ENCODE assay signal across 8 cellular contexts in the genomic region with DNA sequence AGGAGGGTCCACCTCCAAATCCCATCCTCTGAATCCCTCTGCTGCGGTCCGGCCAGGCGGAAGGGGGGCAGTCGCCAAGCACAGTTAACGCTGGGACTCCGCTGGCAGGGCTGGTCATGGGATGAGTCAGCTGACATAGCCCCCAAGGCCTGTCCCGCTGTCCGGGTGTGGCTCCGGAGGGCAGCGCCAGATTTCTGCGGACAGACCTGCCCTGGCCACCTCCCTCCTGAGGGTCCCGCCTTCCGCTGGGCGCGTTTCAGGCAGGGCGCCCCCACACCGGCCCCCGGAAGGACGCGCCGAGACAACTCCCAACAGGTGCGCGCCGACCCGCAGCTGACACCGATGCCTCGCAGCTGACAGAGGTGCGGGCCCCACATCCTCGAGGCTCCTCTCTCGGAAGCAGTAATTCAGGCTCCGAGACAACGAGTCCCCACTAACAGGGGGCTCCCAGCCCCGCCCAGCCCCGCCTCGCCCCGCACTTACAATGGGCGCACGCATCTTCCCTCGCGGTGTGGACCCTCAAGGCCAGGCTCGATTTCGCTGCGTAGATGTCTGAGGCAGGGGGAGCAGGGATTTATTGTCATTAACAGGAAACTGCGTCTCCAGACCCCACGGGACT. TPM values are rescaled to one million over a fixed set of nuclear protein-coding genes. Genes with fewer than 3 reads are reported as not detected.
DNase-seq lines count a peak whose midpoint lies in the region; ATAC-seq and TF ChIP-seq lines count a peak whose summit lies in the region.

No MANE protein-coding gene starts in this region.

- TF ChIP-seq POLR2A in transverse colon (IDR thresholded peaks at IDR 0.05) = no peak

- no peaks in the 10 kb centered on the region for H3K9me2 ChIP-seq in MM.1S (replicated peaks; ENCODE audit: insufficient read depth, low read length)

- no peaks in the 10 kb centered on the region for H3K27me3 ChIP-seq in MM.1S (replicated peaks; ENCODE audit: insufficient read depth, low read length)
- H3K27me3 ChIP-seq in foreskin keratinocyte = peaks cover 22% of the 10 kb centered on the region
- H3K27me3 ChIP-seq in transverse colon = no peaks in the 10 kb centered on the region

- ATAC-seq in GM18498 (IDR thresholded peaks at IDR 0.05; ENCODE audit: unreplicated experiment) (peak; percentile 49), foreskin keratinocyte (peak; percentile 45), HG02981 (IDR thresholded peaks at IDR 0.05; ENCODE audit: unreplicated experiment) (no peak)

- WGBS in transverse colon (ENCODE audit: low coverage in 1 of 2), 2 donors = 9% methylated on average over 30 of the region's 45 CpGs; no CpG with 5 or more reads in 1 of the 2 donors

- H3K4me3 Mint-ChIP-seq in nephron = peak overlapping the region; percentile 78 to 83 (median 81)

- no peak overlapping the region for H3K27ac Mint-ChIP-seq in nephron

- H3K27me3 Mint-ChIP-seq in nephron (ENCODE audit: low read depth) = peaks cover 37% of the 10 kb centered on the region

- no peaks in the 10 kb centered on the region for H3F3A ChIP-seq in MM.1S (ENCODE audit: insufficient read depth, low read length)

- H3K36me3 Mint-ChIP-seq in nephron (ENCODE audit: low read depth) = no peaks in the 10 kb centered on the region

- H3K36me3 ChIP-seq in MM.1S (replicated peaks; ENCODE audit: insufficient read depth, low read length) (no peaks in the 10 kb centered on the region), transverse colon (no peaks in the 10 kb centered on the region)

- H3K27ac ChIP-seq in MM.1S (ENCODE audit: low read length) = no peak overlapping the region
- H3K27ac ChIP-seq in foreskin keratinocyte = no peak overlapping the region
- H3K27ac ChIP-seq in transverse colon = peak overlapping the region; percentile 66 to 86 (median 78)

- H3K9me3 Mint-ChIP-seq in nephron = no peaks in the 10 kb centered on the region

- H3K4me3 ChIP-seq in MM.1S (ENCODE audit: low read length) (peak overlapping the region; percentile 63), transverse colon (peak overlapping the region; percentile 55 to 87 (median 58))

- H3K9ac ChIP-seq in MM.1S (ENCODE audit: low read length) = peak overlapping the region; percentile 9; the same call in 1 of the 2 replicates

- in situ Hi-C loops in transverse colon (cut with MboI; ENCODE audit: low pct_ligation_motif_present in 1 of 4, low pct_unique_long_range_greater_than_20kb in 1 of 4, low sequenced_read_pairs in 3 of 4) = no loop called here

- DNase-seq in MM.1S (no peak), activated gamma-delta T cell (lab: John Stamatoyannopoulos, UW) (peak; percentile 33), foreskin keratinocyte (no peak), transverse colon (peak; percentile 38), NCI-H2107 treated with DMSO at 0.1 percent for 48 hours (lab: John Stamatoyannopoulos, UW; ENCODE audit: unreplicated experiment) (no peak)

- H4K20me1 ChIP-seq in MM.1S (ENCODE audit: insufficient read depth, low read length) = no peaks in the 10 kb centered on the region

- H3K4me1 Mint-ChIP-seq in nephron = peaks cover 21% of the 10 kb centered on the region

- no peak for TF ChIP-seq EP300 in transverse colon (IDR thresholded peaks at IDR 0.05; ENCODE audit: low read depth)

- no peak for TF ChIP-seq CTCF in MM.1S (IDR thresholded peaks at IDR 0.05; ENCODE audit: low read length)
- no peak for TF ChIP-seq CTCF in foreskin keratinocyte (conservative IDR thresholded peaks at IDR 0.05)
- no peak for TF ChIP-seq CTCF in nephron (IDR thresholded peaks at IDR 0.05; ENCODE audit: unreplicated experiment in 3 of 3)
- TF ChIP-seq CTCF in transverse colon (IDR thresholded peaks at IDR 0.05) = no peak

- H3K9me3 ChIP-seq in MM.1S (replicated peaks; ENCODE audit: insufficient read depth, low read length) (no peaks in the 10 kb centered on the region), transverse colon (no peaks in the 10 kb centered on the region)

- peak overlapping the region; percentile 95; the same call in 1 of the 2 replicates for H3K4me2 ChIP-seq in MM.1S (ENCODE audit: low read depth, low read length)

- peak overlapping the region; percentile 62 for H2AFZ ChIP-seq in MM.1S (ENCODE audit: low read length)

- H3K4me1 ChIP-seq in MM.1S (ENCODE audit: low read length) = no peaks in the 10 kb centered on the region
- H3K4me1 ChIP-seq in foreskin keratinocyte = peaks cover 2% of the 10 kb centered on the region
- H3K4me1 ChIP-seq in transverse colon = peaks cover 14 to 43% (median 21%) of the 10 kb centered on the region in 4 donors

- intact Hi-C loops in transverse colon (cut with DNase I; ENCODE audit: low total_unique reads) = no loop called here

- H3K79me2 ChIP-seq in MM.1S (ENCODE audit: low read length) = no peaks in the 10 kb centered on the region

RNA-seq across cellular contexts. Expression of a gene that starts 0.6 kb away (rescaled TPM):
- total RNA-seq in foreskin keratinocyte (0.14 and 0.58 TPM in 2 replicates), transverse colon (10 to 100 TPM in 3 of 4 donors, 1 to 10 TPM in 1; 8.6 to 16.7 (median 10.5) TPM)
- polyA plus RNA-seq in foreskin keratinocyte = 0.26 and 0.74 TPM in 2 replicates

RNA-seq across cellular contexts. Expression of a gene that starts 50.4 kb away (rescaled TPM):
- total RNA-seq in foreskin keratinocyte = 0.20 TPM in 1 of 2 replicates, not detected in the other
- 0.22 TPM in 1 of 2 replicates, not detected in the other for polyA plus RNA-seq in foreskin keratinocyte
- 10 to 100 TPM in 3 of 4 donors, not detected in 1; 38.7 to 47.9 (median 43.0) TPM for total RNA-seq in transverse colon

RNA-seq across cellular contexts. Expression of a gene that starts 57.5 kb away (rescaled TPM):
- total RNA-seq in foreskin keratinocyte = 43.0 and 50.4 TPM in 2 replicates
- 20.4 and 20.8 TPM in 2 replicates for polyA plus RNA-seq in foreskin keratinocyte
- total RNA-seq in transverse colon = 10 to 100 TPM; 18.7 to 60.8 (median 40.0) TPM

Comparison
In these comparisons a context has a peak if more than half of its experiments do, and no peak if none do; other contexts are left out.
1. DNase-seq: peak in activated gamma-delta T cell (single experiment) and transverse colon (single experiment); none in MM.1S (single experiment), foreskin keratinocyte (0 of 2) and NCI-H2107 treated with DMSO at 0.1 percent for 48 hours (single experiment).
2. H3K27ac ChIP-seq: peak in transverse colon (4 of 4); none in MM.1S (single experiment) and foreskin keratinocyte (single experiment).